Comparison of ENCODE assay signal across 22 cellular contexts in genomic region chr10:12177642-12178041, GRCh38. TPM values are rescaled to one million over a fixed set of nuclear protein-coding genes. Genes with fewer than 3 reads are reported as not detected.
DNase-seq lines count a peak whose midpoint lies in the region; ATAC-seq lines count a peak whose summit lies in the region.
"Had no signal": no experiment of that assay in that cellular context is flagged by ENCODE, and none has a peak within 500 bp of the region (broad histone marks: within the 10 kb centered on the region; RNA-seq: fewer than 3 reads in every experiment).

No MANE protein-coding gene starts in this region.

- H2BK5ac ChIP-seq in mesendoderm (ENCODE audit: low read length) = no peak overlapping the region

- H3K27me3 Mint-ChIP-seq in activated T-cell treated with anti-CD3 and anti-CD28 coated beads, Interleukin-2, amount 50 U/mL, for 24 hours = no peaks in the 10 kb centered on the region
- H3K27me3 Mint-ChIP-seq in activated T-helper 17 cell treated with anti-CD3 and anti-CD28 coated beads, Interleukin-2, amount 50 U/mL, for 72 hours = no peaks in the 10 kb centered on the region
- H3K27me3 Mint-ChIP-seq: CD4-positive, CD25-positive, alpha-beta regulatory T cell had no signal

- H3K9ac ChIP-seq in mesendoderm (ENCODE audit: low read length) = no peak overlapping the region

- peak; percentile 11 for ATAC-seq in activated T-helper 17 cell treated with anti-CD3 and anti-CD28 coated beads, Interleukin-2, amount 50 U/mL, for 72 hours (replicated peaks)
- ATAC-seq: left ventricle myocardium superior had no signal

- no peak overlapping the region for H3K18ac ChIP-seq in mesendoderm (ENCODE audit: low read length)

- H3K9me3 Mint-ChIP-seq in activated T-cell treated with anti-CD3 and anti-CD28 coated beads, Interleukin-2, amount 50 U/mL, for 24 hours = no peaks in the 10 kb centered on the region
- no peaks in the 10 kb centered on the region for H3K9me3 Mint-ChIP-seq in activated T-helper 17 cell treated with anti-CD3 and anti-CD28 coated beads, Interleukin-2, amount 50 U/mL, for 72 hours
- H3K9me3 Mint-ChIP-seq: CD4-positive, CD25-positive, alpha-beta regulatory T cell had no signal

- H3K4me2 ChIP-seq in mesendoderm (ENCODE audit: low read length) = no peak overlapping the region

- peaks cover 2% of the 10 kb centered on the region for H3K79me1 ChIP-seq in mesendoderm (ENCODE audit: low read length)

- H3K4me1 Mint-ChIP-seq in activated T-cell treated with anti-CD3 and anti-CD28 coated beads, Interleukin-2, amount 50 U/mL, for 24 hours (ENCODE audit: low read depth) = peaks cover 39% of the 10 kb centered on the region
- peaks cover 10% of the 10 kb centered on the region for H3K4me1 Mint-ChIP-seq in activated T-helper 17 cell treated with anti-CD3 and anti-CD28 coated beads, Interleukin-2, amount 50 U/mL, for 72 hours

- H3K4me3 Mint-ChIP-seq in activated T-cell treated with anti-CD3 and anti-CD28 coated beads, Interleukin-2, amount 50 U/mL, for 24 hours = no peak overlapping the region
- H3K4me3 Mint-ChIP-seq in activated T-helper 17 cell treated with anti-CD3 and anti-CD28 coated beads, Interleukin-2, amount 50 U/mL, for 72 hours = no peak overlapping the region
- H3K4me3 Mint-ChIP-seq: CD4-positive, CD25-positive, alpha-beta regulatory T cell had no signal

- no peak overlapping the region for H3K56ac ChIP-seq in mesendoderm (ENCODE audit: low read length)

- DNase-seq in activated T-cell treated with anti-CD3 and anti-CD28 coated beads, Interleukin-2, amount 50 U/mL, for 24 hours = no peak
- DNase-seq in activated T-cell treated with anti-CD3 and anti-CD28 coated beads for 4 hours (no peak), HS-5 (ENCODE audit: low read depth) (peak; percentile 25), myocyte (ENCODE audit: low read depth) (peak; percentile 39), ecto neural progenitor cell (ENCODE audit: low spot score) (no peak), mesendoderm (no peak)
- no peak for DNase-seq in central memory CD4-positive, alpha-beta T cell
- DNase-seq: activated effector memory CD4-positive, alpha-beta T cell treated with Interleukin-2 at 50 U/mL for 16 hours; CD4-positive, CD25-positive, alpha-beta regulatory T cell; DMS153; effector CD4-positive, alpha-beta T cell; left ventricle myocardium superior; NCI-H1048; NCI-H2081 treated with DMSO at 0.1 percent for 48 hours; NK-92 treated with Interleukin-12 subunit alpha and Interleukin-12 subunit beta, amount 100 ng/mL, for 24 hours; RPMI8226; spleen had no signal

- H4K8ac ChIP-seq in mesendoderm (ENCODE audit: low read depth, low read length) = no peak overlapping the region

- peak overlapping the region; percentile 71 for H3K27ac Mint-ChIP-seq in activated T-cell treated with anti-CD3 and anti-CD28 coated beads, Interleukin-2, amount 50 U/mL, for 24 hours
- no peak overlapping the region for H3K27ac Mint-ChIP-seq in activated T-helper 17 cell treated with anti-CD3 and anti-CD28 coated beads, Interleukin-2, amount 50 U/mL, for 72 hours
- H3K27ac Mint-ChIP-seq: CD4-positive, CD25-positive, alpha-beta regulatory T cell had no signal

- no peak overlapping the region for H3K23ac ChIP-seq in mesendoderm (ENCODE audit: low read length)

- H3K4me3 ChIP-seq in mesendoderm (ENCODE audit: low read length) = no peak overlapping the region
- H3K4me3 ChIP-seq: esophagus muscularis mucosa, HAP-1, spleen had no signal

- H3K79me2 ChIP-seq in mesendoderm (ENCODE audit: control insufficient read depth, insufficient read depth, low read length) = no peaks in the 10 kb centered on the region

- H3K27ac ChIP-seq in mesendoderm (ENCODE audit: low read depth, low read length) = no peak overlapping the region
- H3K27ac ChIP-seq: esophagus muscularis mucosa, HL-60, neutrophil, spleen had no signal

- peaks cover 5% of the 10 kb centered on the region for H3K36me3 ChIP-seq in mesendoderm (ENCODE audit: control insufficient read depth, insufficient read depth, low read length)

- no peak overlapping the region for H3K4ac ChIP-seq in mesendoderm (ENCODE audit: low read depth, low read length)

- WGBS in mesendoderm (ENCODE audit: extremely low coverage, insufficient coverage, low lambda C conversion rate) = no CpG with 5 or more reads among the region's 9 CpGs

- H2AK5ac ChIP-seq in mesendoderm (ENCODE audit: low read length) = no peak overlapping the region

- no peaks in the 10 kb centered on the region for H3K4me1 ChIP-seq in mesendoderm (ENCODE audit: control insufficient read depth, low read depth, low read length)
- H3K4me1 ChIP-seq: esophagus muscularis mucosa had no signal

- no peaks in the 10 kb centered on the region for H3K27me3 ChIP-seq in mesendoderm (ENCODE audit: insufficient read depth, low read length, poor library complexity)
- H3K27me3 ChIP-seq: esophagus muscularis mucosa, neutrophil, spleen had no signal

- H2BK120ac ChIP-seq in mesendoderm (ENCODE audit: low read depth, low read length) = no peak overlapping the region

- no peak overlapping the region for H2BK15ac ChIP-seq in mesendoderm (replicated peaks; ENCODE audit: low read depth)

- H4K5ac ChIP-seq in mesendoderm (ENCODE audit: low read length) = no peak overlapping the region

- peaks cover 90% of the 10 kb centered on the region for H3K36me3 Mint-ChIP-seq in activated T-cell treated with anti-CD3 and anti-CD28 coated beads, Interleukin-2, amount 50 U/mL, for 24 hours (ENCODE audit: low read depth)
- H3K36me3 Mint-ChIP-seq in activated T-helper 17 cell treated with anti-CD3 and anti-CD28 coated beads, Interleukin-2, amount 50 U/mL, for 72 hours (ENCODE audit: low read depth) = peaks cover 88% of the 10 kb centered on the region

RNA-seq across cellular contexts. Expression of gene NUDT5, which starts 18.0 kb away (rescaled TPM):
- total RNA-seq in activated T-helper 17 cell treated with anti-CD3 and anti-CD28 coated beads, Interleukin-2, amount 50 U/mL, for 72 hours = 100 to 1,000 TPM in 1 of 2 donors, 10 to 100 TPM in 1; 99.1 to 139 TPM
- 27.9 and 30.7 TPM in 2 replicates for total RNA-seq in myocyte
- 49.6 TPM for polyA plus RNA-seq in myocyte (2012)
- polyA plus RNA-seq in mesendoderm (2013, experiment 1 of 2) = 96.2 TPM
- 102 TPM for polyA plus RNA-seq in mesendoderm (2013, experiment 2 of 2)

RNA-seq across cellular contexts. Expression of gene CDC123, which starts 18.3 kb away (rescaled TPM):
- total RNA-seq in activated T-helper 17 cell treated with anti-CD3 and anti-CD28 coated beads, Interleukin-2, amount 50 U/mL, for 72 hours = 100 to 1,000 TPM in 1 of 2 donors, 10 to 100 TPM in 1; 93.8 to 202 TPM
- total RNA-seq in myocyte = 61.7 and 83.4 TPM in 2 replicates
- polyA plus RNA-seq in myocyte (2012) = 61.7 TPM
- polyA plus RNA-seq in mesendoderm (2013, experiment 1 of 2) = 256 TPM
- 264 TPM for polyA plus RNA-seq in mesendoderm (2013, experiment 2 of 2)

RNA-seq across cellular contexts. Expression of gene SEC61A2, which starts 48.2 kb away (rescaled TPM):
- total RNA-seq in activated T-helper 17 cell treated with anti-CD3 and anti-CD28 coated beads, Interleukin-2, amount 50 U/mL, for 72 hours = 10 to 100 TPM; 16.0 to 22.3 TPM
- total RNA-seq in myocyte = 17.0 and 18.6 TPM in 2 replicates
- 14.0 TPM for polyA plus RNA-seq in myocyte (2012)
- 8.9 TPM for polyA plus RNA-seq in mesendoderm (2013, experiment 1 of 2)
- 9.5 TPM for polyA plus RNA-seq in mesendoderm (2013, experiment 2 of 2)

Comparison
In these comparisons a context has a peak if more than half of its experiments do, and no peak if none do; other contexts are left out.
1. DNase-seq: peak in HS-5 (single experiment) and myocyte (single experiment); none in activated T-cell treated with anti-CD3 and anti-CD28 coated beads, Interleukin-2, amount 50 U/mL, for 24 hours (single experiment), activated T-cell treated with anti-CD3 and anti-CD28 coated beads for 4 hours (single experiment), ecto neural progenitor cell (single experiment), mesendoderm (single experiment) and central memory CD4-positive, alpha-beta T cell (single experiment).